In the genomic region with DNA sequence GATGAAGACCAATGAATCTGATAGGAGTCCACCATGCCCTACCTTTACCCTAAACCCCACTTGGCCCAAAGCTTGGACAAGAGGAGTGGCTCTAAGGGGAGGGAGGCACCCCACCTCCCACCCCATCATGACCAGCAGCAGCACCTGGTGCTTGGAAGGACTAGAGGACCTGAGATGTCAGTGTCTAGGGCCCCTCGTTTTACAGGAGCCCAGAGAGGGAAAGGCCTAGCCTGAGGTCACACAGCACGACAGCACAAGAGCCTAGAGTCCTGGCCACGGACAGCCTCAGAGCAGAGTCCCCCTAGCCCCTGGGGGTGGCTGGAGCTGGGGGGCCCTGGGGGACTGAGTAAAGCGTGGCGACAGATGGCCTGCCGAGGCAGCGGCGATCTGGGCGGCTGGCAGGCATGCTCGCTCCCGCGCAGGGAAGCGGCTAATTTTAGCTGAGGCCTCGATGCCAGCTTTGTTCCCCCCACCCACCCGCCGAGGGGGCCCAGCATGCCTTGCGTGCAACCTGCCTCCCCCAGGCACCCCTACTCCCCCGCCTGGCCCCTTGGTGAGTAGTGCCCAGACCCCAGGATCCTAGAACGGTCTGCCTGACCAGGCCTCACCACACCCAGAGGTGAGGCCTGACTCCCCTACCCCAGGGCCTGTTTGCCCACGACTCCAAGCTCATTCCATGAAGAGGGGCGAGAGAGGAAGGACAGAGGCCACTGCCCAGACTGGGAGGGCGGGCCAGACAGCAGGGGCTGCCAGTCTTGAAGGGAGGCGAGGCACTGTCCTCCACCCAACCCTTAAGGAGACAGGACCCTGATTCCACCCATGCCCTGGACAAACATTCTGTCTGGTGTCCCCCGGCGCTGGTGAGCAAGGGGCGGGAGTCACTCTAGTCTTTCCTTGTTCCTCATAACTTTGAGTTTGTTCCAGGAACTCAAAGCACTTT, we compare ENCODE assay signal across 13 cellular contexts. TPM values are rescaled to one million over a fixed set of nuclear protein-coding genes. Genes with fewer than 3 reads are reported as not detected.
A peak's percentile ranks its signal among the peaks of the same experiment; 100 is the strongest.
DNase-seq lines count a peak whose midpoint lies in the region; ATAC-seq, FAIRE-seq and TF ChIP-seq lines count a peak whose summit lies in the region.
"Had no signal": no experiment of that assay in that cellular context is flagged by ENCODE, and none has a peak within 500 bp of the region (broad histone marks: within the 10 kb centered on the region; RNA-seq: fewer than 3 reads in every experiment).

No MANE protein-coding gene starts in this region.

- H4K5ac ChIP-seq in H1 (ENCODE audit: insufficient read length, low read depth, low read length): no peak overlapping the region

- no peak overlapping the region for H2BK12ac ChIP-seq in H1 (ENCODE audit: low read depth, low read length)

- no peak overlapping the region for H3K4ac ChIP-seq in H1 (replicated peaks; ENCODE audit: insufficient read length, low read depth, low read length)

- peaks cover 0 to 46% of the 10 kb centered on the region in 2 experiments; a peak in 2 of 4 replicates for H3K79me2 ChIP-seq in H1 (ENCODE audit: control insufficient read depth in 1 of 2, insufficient read depth in 2 of 2, low read length in 2 of 2)

- TF ChIP-seq CTCF in H1 (IDR thresholded peaks at IDR 0.05; ENCODE audit: control extremely low read depth in 1 of 3, insufficient read depth in 1 of 3, low read depth in 1 of 3, low read length in 3 of 3) (no peak), thyroid gland (IDR thresholded peaks at IDR 0.05) (no peak)

- H3K36me3 ChIP-seq in NT2/D1 (ENCODE audit: insufficient read depth, insufficient read length, low read length) (peaks cover 27% of the 10 kb centered on the region), H1 (ENCODE audit: control insufficient read depth in 2 of 4, insufficient read depth in 4 of 4, low read length in 3 of 4) (no peaks in the 10 kb centered on the region; a peak in 1 of 8 replicates), muscle layer of colon (ENCODE audit: insufficient read depth, low read length) (no peaks in the 10 kb centered on the region), thyroid gland (no peaks in the 10 kb centered on the region)

- CTCF ChIA-PET in H1 (lab: Charles Lee; ENCODE audit: partially characterized antibody): interaction anchor here (0.6 to 56.1 kb wide), 11 partner anchors 8 to 266 kb away, joined by 3 to 1807 read pairs (median 9); partner anchors contain the start of gene AHDC1

- no peak overlapping the region for H2AK5ac ChIP-seq in H1 (ENCODE audit: low read depth, low read length)

- 0 out of 2 replicates have a peak, but pooled peaks cover 2% of the 10 kb centered on the region for H3K23me2 ChIP-seq in H1 (ENCODE audit: low read depth, low read length)

- peak overlapping the region; percentile 58; the same call in 1 of the 2 replicates for H2BK5ac ChIP-seq in H1 (ENCODE audit: low read depth, low read length)

- H3K4me3 ChIP-seq in NT2/D1 (ENCODE audit: insufficient read length, low read depth) (no peak overlapping the region), H1 (ENCODE audit: extremely low read depth in 1 of 4, insufficient read depth in 2 of 4, low read depth in 3 of 4, low read length in 4 of 4) (no peak overlapping the region), muscle layer of colon (ENCODE audit: low read depth in 1 of 2, low read length in 2 of 2) (peak overlapping the region in 1 of 2 donors; percentile 25), thyroid gland (replicated peaks in 1 of 3) (no peak overlapping the region)

- no peak overlapping the region for H2BK15ac ChIP-seq in H1 (ENCODE audit: low read length)

- no peak for TF ChIP-seq POLR2A in H1 (IDR thresholded peaks at IDR 0.05; ENCODE audit: control extremely low read depth in 1 of 2, low read depth in 2 of 2, low read length in 2 of 2)
- no peak for TF ChIP-seq POLR2A in thyroid gland (IDR thresholded peaks at IDR 0.05)

- no peak overlapping the region for H3K23ac ChIP-seq in H1 (ENCODE audit: insufficient read length)

- H3K27ac ChIP-seq in H1 (ENCODE audit: low read depth, low read length) (no peak overlapping the region), muscle layer of colon (ENCODE audit: low read depth, low read length) (peak overlapping the region; percentile 94), thyroid gland (peak overlapping the region; percentile 61 to 91 (median 84))

- no peak overlapping the region for H4K8ac ChIP-seq in H1 (ENCODE audit: extremely low read depth, insufficient read depth, low read length)

- H3K56ac ChIP-seq in H1 (replicated peaks; ENCODE audit: insufficient read length, low read depth, low read length): no peak overlapping the region

- H3K14ac ChIP-seq in H1 (ENCODE audit: insufficient read length): no peak overlapping the region

- H4K91ac ChIP-seq in H1 (replicated peaks; ENCODE audit: insufficient read length, low read length): no peak overlapping the region

- no peak for FAIRE-seq in H1 (lab: Jason Lieb, UNC)
- FAIRE-seq: TTC549 had no signal

- H3K4me1 ChIP-seq in NT2/D1 (ENCODE audit: insufficient read depth, insufficient read length): peaks cover 84% of the 10 kb centered on the region
- H3K4me1 ChIP-seq in H1 (replicated peaks in 1 of 4; ENCODE audit: control insufficient read depth in 3 of 4, insufficient read depth in 4 of 4, low read length in 3 of 4): peaks cover 10 to 72% (median 51%) of the 10 kb centered on the region in 4 experiments
- H3K4me1 ChIP-seq in muscle layer of colon (ENCODE audit: insufficient read depth, low read length): peaks cover 97% of the 10 kb centered on the region
- H3K4me1 ChIP-seq in thyroid gland: peaks cover 78 to 95% of the 10 kb centered on the region in 2 donors

- H2AFZ ChIP-seq in H1 (ENCODE audit: low read length): no peak overlapping the region

- TF ChIP-seq EP300 in H1 (IDR thresholded peaks at IDR 0.05; ENCODE audit: borderline replicate concordance in 1 of 2, low read depth in 2 of 2, low read length in 2 of 2): no peak

- DNase-seq in NT2/D1 (ENCODE audit: low read depth, low spot score) (no peak), H1 (ENCODE audit: low read depth in 1 of 2, low spot score in 2 of 2) (no peak), thyroid gland (no peak), SW 1271 (lab: John Stamatoyannopoulos, UW) (no peak), NCI-H1048 (lab: John Stamatoyannopoulos, UW) (no peak), NCI-H82 (lab: John Stamatoyannopoulos, UW) (no peak)
- DNase-seq: activated T-cell treated with anti-CD3 and anti-CD28 coated beads, Interleukin-2, amount 50 U/mL, for 24 hours; effector CD4-positive, alpha-beta T cell; NK-92 treated with Interleukin-12 subunit alpha and Interleukin-12 subunit beta, amount 100 ng/mL, for 24 hours; retina had no signal

- H3K18ac ChIP-seq in H1 (ENCODE audit: extremely low read depth, low read length): no peak overlapping the region

- H3K27me3 ChIP-seq in NT2/D1 (ENCODE audit: insufficient read depth, insufficient read length) (no peaks in the 10 kb centered on the region), H1 (replicated peaks in 1 of 4; ENCODE audit: control insufficient read depth in 3 of 4, extremely low read depth in 1 of 4, insufficient read depth in 3 of 4, low read length in 3 of 4) (no peaks in the 10 kb centered on the region), muscle layer of colon (ENCODE audit: control insufficient read depth in 1 of 2, insufficient read depth in 2 of 2, low read length in 2 of 2) (no peaks in the 10 kb centered on the region), thyroid gland (no peaks in the 10 kb centered on the region)

- peak overlapping the region; percentile 52 for H3K9ac ChIP-seq in NT2/D1 (ENCODE audit: insufficient read length, low read depth)
- H3K9ac ChIP-seq in H1 (replicated peaks in 1 of 4; ENCODE audit: extremely low read depth in 1 of 4, low read depth in 3 of 4, low read length in 3 of 4): no peak overlapping the region
- peak overlapping the region; percentile 14 for H3K9ac ChIP-seq in muscle layer of colon (ENCODE audit: low read length)

- no peak overlapping the region; the same call in 1 of the 2 replicates for H2BK20ac ChIP-seq in H1 (ENCODE audit: low read length)

- H3K4me2 ChIP-seq in H1 (ENCODE audit: insufficient read depth in 1 of 2, low read depth in 2 of 2, low read length in 2 of 2): no peak overlapping the region

- H3K9me3 ChIP-seq in NT2/D1 (ENCODE audit: insufficient read depth, low read length): no peaks in the 10 kb centered on the region
- H3K9me3 ChIP-seq in H1 (ENCODE audit: insufficient read depth in 2 of 2, low read depth in 1 of 2, low read length in 1 of 2): no peaks in the 10 kb centered on the region
- no peaks in the 10 kb centered on the region for H3K9me3 ChIP-seq in muscle layer of colon (ENCODE audit: low read length)
- no peaks in the 10 kb centered on the region for H3K9me3 ChIP-seq in thyroid gland

- POLR2A ChIA-PET in H1 (lab: Charles Lee; ENCODE audit: partially characterized antibody): interaction anchor here (1.2 to 25.0 kb wide), 6 partner anchors 3 to 39 kb away, joined by 5 to 355 read pairs (median 178); partner anchors contain the start of gene AHDC1

- TF ChIP-seq RAD21 in H1 (IDR thresholded peaks at IDR 0.05 in 1 of 2, conservative IDR thresholded peaks at IDR 0.05 in 1 of 2; ENCODE audit: low read depth in 2 of 2, low read length in 2 of 2): no peak

- intact Hi-C loops in thyroid gland (cut with DNase I): no loop called here

- peaks cover 20% of the 10 kb centered on the region for H3K79me1 ChIP-seq in H1 (ENCODE audit: low read depth, low read length)

- no peak for ATAC-seq in GM19324 (IDR thresholded peaks at IDR 0.05; ENCODE audit: low FRiP score, unreplicated experiment)

- WGBS in H1 (ENCODE audit: extremely low coverage in 1 of 2, insufficient coverage in 1 of 2, insufficient read length in 1 of 2, insufficient replicate concordance in 2 of 2, low coverage in 1 of 2, low lambda C conversion rate in 2 of 2, missing lambda C conversion rate in 1 of 2), 2 experiments: 83% methylated on average over 13 of the region's 26 CpGs; no CpG with 5 or more reads in 1 of the 2 experiments
- WGBS in thyroid gland, 2 donors: 68 to 83% methylated on average over 10 to 20 of the region's 26 CpGs

- peaks cover 17 to 28% of the 10 kb centered on the region in 2 experiments for H4K20me1 ChIP-seq in H1 (replicated peaks in 1 of 2; ENCODE audit: control insufficient read depth in 1 of 2, insufficient read depth in 2 of 2, low read length in 2 of 2)

- H2BK120ac ChIP-seq in H1 (replicated peaks; ENCODE audit: low read depth, low read length): no peak overlapping the region

TF ChIP-seq in H1, 55 proteins besides CTCF, POLR2A, EP300 and RAD21 (continues in another document):
- TF ChIP-seq BRCA1 (IDR thresholded peaks at IDR 0.05; ENCODE audit: low read depth, low read length): no peak
- TF ChIP-seq GABPA (IDR thresholded peaks at IDR 0.05; ENCODE audit: borderline replicate concordance, insufficient read depth, low read length): no peak

RNA-seq across cellular contexts. Expression of gene AHDC1, which starts 39.0 kb away (rescaled TPM):
- 35.1 and 39.4 TPM in 2 replicates for total RNA-seq in H1 (2021; fragmentation: NEBNext Ultra II Directional; extraction: Animal tissue kit (Norgen Biotek cat#: 25700))
- 4.4 and 8.6 TPM in 2 replicates for polyA plus RNA-seq in H1 (2011; rRNA removed)
- 3.3 TPM for polyA plus RNA-seq in H1 (2011; cell fraction: cytosol; rRNA removed)
- 17.1 TPM for polyA plus RNA-seq in H1 (2011; cell fraction: nucleus; rRNA removed)
- polyA plus RNA-seq in H1 (2012, experiment 1 of 2): 18.4 to 23.0 TPM (median 21.1 TPM) in 4 replicates
- 17.0 TPM for polyA plus RNA-seq in H1 (2012, experiment 2 of 2)
- polyA plus RNA-seq in H1 (2013, experiment 1 of 2): 11.2 TPM
- 11.1 TPM for polyA plus RNA-seq in H1 (2013, experiment 2 of 2)
- 4.4 and 6.1 TPM in 2 replicates for polyA minus RNA-seq in H1 (2011; rRNA and poly(A)+ RNA removed)
- polyA minus RNA-seq in H1 (2011; cell fraction: cytosol; rRNA and poly(A)+ RNA removed): 11.9 TPM
- 10.5 TPM for polyA minus RNA-seq in H1 (2011; cell fraction: nucleus; rRNA and poly(A)+ RNA removed)
- 10 to 100 TPM; 25.5 to 91.4 (median 47.8) TPM for total RNA-seq in thyroid gland

Comparison
In these comparisons a context has a peak if more than half of its experiments do, and no peak if none do; other contexts are left out.
1. H3K9ac ChIP-seq: peak in NT2/D1 (single experiment) and muscle layer of colon (single experiment); none in H1 (0 of 4).